In the genomic region with DNA sequence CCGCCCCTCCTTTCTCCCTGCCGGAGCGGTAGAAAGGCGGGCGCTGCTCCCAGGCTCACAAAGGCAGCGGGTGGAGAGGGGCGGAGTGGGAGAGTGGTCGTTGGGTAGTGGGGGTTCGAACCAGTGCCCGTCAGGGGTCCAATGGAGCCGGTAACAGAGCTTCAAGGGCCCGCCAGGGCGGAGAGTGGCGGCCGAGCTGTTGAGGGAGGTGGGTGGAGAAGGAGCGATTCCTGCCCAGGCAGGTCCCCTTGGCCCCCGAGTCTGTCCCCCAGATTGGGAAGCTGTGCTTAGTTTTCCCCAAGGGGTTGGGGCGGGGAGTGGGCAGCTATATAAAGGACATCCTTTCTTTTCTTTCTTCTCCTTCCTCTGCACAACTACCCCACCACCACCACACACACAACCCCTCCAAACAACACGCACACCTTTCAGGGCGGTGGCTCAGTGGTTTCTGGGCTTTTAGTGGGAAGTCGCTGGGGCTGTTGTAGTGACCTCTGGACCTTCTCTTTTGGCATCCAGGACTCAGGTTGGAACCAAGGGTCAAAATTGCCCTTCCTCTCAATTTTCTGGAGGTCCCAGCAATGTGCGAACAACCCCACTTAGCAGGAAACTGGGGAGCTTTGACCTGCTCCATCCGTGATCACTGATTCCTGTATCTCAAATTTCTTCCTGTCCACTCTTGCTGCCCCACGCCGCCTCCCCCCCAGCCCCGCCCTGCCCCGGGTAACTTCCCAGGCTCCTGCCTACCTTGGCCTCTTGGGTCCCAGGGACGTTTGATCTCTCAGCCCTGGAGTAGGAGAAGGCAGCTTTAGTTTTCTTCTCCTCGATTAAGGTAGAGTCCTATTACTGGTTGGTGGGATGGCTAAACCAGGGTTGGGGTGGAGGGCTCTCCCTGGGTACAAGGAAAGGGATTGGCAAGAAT, we compare ENCODE assay signal across 8 cellular contexts. TPM values are rescaled to one million over a fixed set of nuclear protein-coding genes. Genes with fewer than 3 reads are reported as not detected.
A peak's percentile ranks its signal among the peaks of the same experiment; 100 is the strongest.
DNase-seq lines count a peak whose midpoint lies in the region; ATAC-seq and TF ChIP-seq lines count a peak whose summit lies in the region.

No MANE protein-coding gene starts in this region.

- H3K27ac ChIP-seq in coronary artery = peak overlapping the region in 1 of 2 donors; percentile 64
- peak overlapping the region; percentile 85 to 87 for H3K27ac ChIP-seq in mucosa of rectum (ENCODE audit: low read depth in 2 of 2, low read length in 2 of 2)
- H3K27ac ChIP-seq in aorta (ENCODE audit: low read depth in 1 of 2, low read length in 2 of 2) = no peak overlapping the region

- H3K4me1 ChIP-seq in mucosa of rectum (ENCODE audit: control insufficient read depth in 2 of 2, insufficient read depth in 2 of 2, low read length in 2 of 2) (peaks cover 11 to 21% of the 10 kb centered on the region in 2 donors), aorta (ENCODE audit: control insufficient read depth in 1 of 2, insufficient read depth in 2 of 2, low read length in 2 of 2) (no peaks in the 10 kb centered on the region)

- DNase-seq in cardiac septum (ENCODE audit: low spot score) (peak; percentile 67), Right ventricle myocardium inferior (ENCODE audit: missing footprints) (no peak), coronary artery (ENCODE audit: low spot score) (peak; percentile 69), aorta (peak in 1 of 2 donors; percentile 78), DMS79 (lab: John Stamatoyannopoulos, UW) (no peak), NCI-H524 (lab: John Stamatoyannopoulos, UW) (no peak)
- no peak for DNase-seq in stimulated activated CD4-positive, alpha-beta T cell treated with anti-CD3 and anti-CD28 coated beads, Interleukin-2, amount 100 ng/mL, for 24 hours

- WGBS in aorta, 2 donors = 16 to 33% methylated on average over 22 to 29 of the region's 29 CpGs

- H3K27me3 ChIP-seq in mucosa of rectum (ENCODE audit: control insufficient read depth in 2 of 2, insufficient read depth in 2 of 2, low read length in 2 of 2) = peaks cover 0 to 2% of the 10 kb centered on the region in 2 donors
- no peaks in the 10 kb centered on the region for H3K27me3 ChIP-seq in aorta (ENCODE audit: control insufficient read depth in 1 of 2, insufficient read depth in 2 of 2, low read length in 1 of 2)

- H3K36me3 ChIP-seq in mucosa of rectum (ENCODE audit: control insufficient read depth in 2 of 2, insufficient read depth in 2 of 2, low read length in 2 of 2) (no peaks in the 10 kb centered on the region), aorta (ENCODE audit: control insufficient read depth in 1 of 2, insufficient read depth in 2 of 2, low read length in 1 of 2) (no peaks in the 10 kb centered on the region)

- H3K9ac ChIP-seq in mucosa of rectum (ENCODE audit: low read depth in 1 of 2, low read length in 2 of 2) = peak overlapping the region; percentile 81 to 86

- H3K4me3 ChIP-seq in coronary artery (peak overlapping the region; percentile 71), mucosa of rectum (ENCODE audit: low read length in 2 of 2) (peak overlapping the region; percentile 74 to 76), aorta (ENCODE audit: low read length in 2 of 2) (peak overlapping the region; percentile 56 to 63)

- intact Hi-C loops in cardiac septum (cut with DNase I) = loop anchor here (1.0 kb wide), 1 partner anchor 64 kb away; no protein-coding TSS in a partner anchor
- intact Hi-C loops in Right ventricle myocardium inferior (cut with DNase I) = no loop called here
- intact Hi-C loops in aorta (cut with DNase I) = loop anchor here (5.0 to 10.0 kb wide), 3 partner anchors 67 to 164 kb away; no protein-coding TSS in a partner anchor

- no peaks in the 10 kb centered on the region for H3K9me3 ChIP-seq in mucosa of rectum (ENCODE audit: control insufficient read depth in 2 of 2, low read length in 2 of 2)
- H3K9me3 ChIP-seq in aorta (ENCODE audit: control insufficient read depth, low read length) = no peaks in the 10 kb centered on the region

- TF ChIP-seq CTCF in coronary artery (IDR thresholded peaks at IDR 0.05) = no peak

- ATAC-seq in Right ventricle myocardium inferior (no peak), aorta (ENCODE audit: low FRiP score) (no peak)

RNA-seq across cellular contexts. Expression of a gene that starts 1.9 kb away (rescaled TPM):
- total RNA-seq in cardiac septum = 27.9 TPM
- 18.0 TPM for total RNA-seq in Right ventricle myocardium inferior
- total RNA-seq in aorta = 10 to 100 TPM; 17.0 to 24.0 TPM
- polyA plus RNA-seq in aorta = 1 to 10 TPM; 3.6 to 5.6 TPM

Comparison
In these comparisons a context has a peak if more than half of its experiments do, and no peak if none do; other contexts are left out.
1. DNase-seq: peak in cardiac septum (single experiment) and coronary artery (single experiment); none in Right ventricle myocardium inferior (single experiment), stimulated activated CD4-positive, alpha-beta T cell treated with anti-CD3 and anti-CD28 coated beads, Interleukin-2, amount 100 ng/mL, for 24 hours (0 of 2), DMS79 (single experiment) and NCI-H524 (0 of 2).
2. H3K27ac ChIP-seq: peak in mucosa of rectum (2 of 2); none in aorta (0 of 2).
3. Peak in every context shown above with its lines, with median percentiles within 50 percentile points of each other: H3K4me3 ChIP-seq.